27 cellular contexts compared by ENCODE assay signal in the genomic region with DNA sequence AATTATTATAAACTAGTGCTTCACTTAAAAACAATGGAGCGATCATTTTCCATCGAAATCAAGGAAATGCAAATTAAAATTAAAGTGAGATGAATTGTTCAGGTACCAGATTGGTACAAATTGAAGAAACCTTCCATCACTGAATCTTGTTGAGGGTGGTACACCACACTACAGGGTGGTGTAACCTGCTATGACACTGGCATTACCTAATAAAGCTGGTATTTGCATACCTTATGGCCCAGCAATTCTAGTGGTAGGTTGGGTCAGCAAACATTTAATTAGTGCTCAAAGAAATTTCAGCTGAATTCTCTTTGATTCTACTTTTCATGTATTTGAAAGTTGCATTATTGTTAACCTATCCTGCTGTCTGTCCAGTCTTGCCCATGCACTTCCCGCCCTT. TPM values are rescaled to one million over a fixed set of nuclear protein-coding genes. Genes with fewer than 3 reads are reported as not detected.
A peak's percentile ranks its signal among the peaks of the same experiment; 100 is the strongest.
DNase-seq lines count a peak whose midpoint lies in the region; ATAC-seq, FAIRE-seq and TF ChIP-seq lines count a peak whose summit lies in the region.
"Had no signal": no experiment of that assay in that cellular context is flagged by ENCODE, and none has a peak within 500 bp of the region (broad histone marks: within the 10 kb centered on the region; RNA-seq: fewer than 3 reads in every experiment).

No MANE protein-coding gene starts in this region.

- H3K27ac ChIP-seq in Karpas-422 (ENCODE audit: low read length) (peak overlapping the region; percentile 51; the same call in 1 of the 2 replicates), left lung (no peak overlapping the region), smooth muscle cell (ENCODE audit: low read depth) (peak overlapping the region; percentile 15), A673 (ENCODE audit: low read depth, low read length, poor library complexity, severe bottlenecking) (no peak overlapping the region), pancreas (no peak overlapping the region)
- H3K27ac ChIP-seq: BLaER1 treated with 17β-estradiol and CSF1 and Interleukin-3, amounts not matched to agents 10 nM and 100 nM; GM23248; SJCRH30 had no signal

- BruUV-seq in A673 (replicated peaks; lab: Mats Ljungman, UMichigan): no TSS peak

- DNase-seq in Karpas-422: no peak
- peak; percentile 8 for DNase-seq in bronchial epithelial cell (ENCODE audit: low read depth)
- no peak for DNase-seq in left lung
- no peak for DNase-seq in smooth muscle cell (lab: John Stamatoyannopoulos, UW; ENCODE audit: unreplicated experiment)
- DNase-seq in A673 (ENCODE audit: low spot score): no peak
- DNase-seq in activated CD4-positive, alpha-beta T cell treated with anti-CD3 and anti-CD28 coated beads, Interleukin-2, amount 50 U/mL, for 48 hours: no peak
- no peak for DNase-seq in pancreas
- DNase-seq: AML-193; CD4-positive, alpha-beta memory T cell; COR-L47; GM23248; H7; KBM-7; MG63; NCI-H1105 treated with DMSO at 0.1 percent for 48 hours; NCI-H2029; NCI-H446; NCI-H524 treated with DMSO at 0.1 percent for 48 hours; NCI-H774; SJCRH30 had no signal

- TF ChIP-seq CTCF in bronchial epithelial cell (IDR thresholded peaks at IDR 0.05; ENCODE audit: insufficient read depth, low read length, severe bottlenecking) (no peak), left lung (IDR thresholded peaks at IDR 0.05) (no peak), smooth muscle cell (IDR thresholded peaks at IDR 0.05; ENCODE audit: borderline replicate concordance, insufficient read depth, poor library complexity, severe bottlenecking) (no peak), A673 (conservative IDR thresholded peaks at IDR 0.05; ENCODE audit: low read depth, low read length) (no peak), pancreas (IDR thresholded peaks at IDR 0.05) (no peak)

- H3K4me1 ChIP-seq in Karpas-422 (ENCODE audit: low read length) (peaks cover 26% of the 10 kb centered on the region), left lung (no peaks in the 10 kb centered on the region), smooth muscle cell (ENCODE audit: low read depth) (no peaks in the 10 kb centered on the region), A673 (ENCODE audit: insufficient read depth, low read length, poor library complexity, severe bottlenecking) (no peaks in the 10 kb centered on the region), pancreas (no peaks in the 10 kb centered on the region)
- H3K4me1 ChIP-seq: SJCRH30 had no signal

- H3F3A ChIP-seq in smooth muscle cell (ENCODE audit: low read depth): no peaks in the 10 kb centered on the region

- no peaks in the 10 kb centered on the region for H3K9me2 ChIP-seq in Karpas-422 (replicated peaks; ENCODE audit: insufficient read depth, low read length)

- peaks cover 15% of the 10 kb centered on the region; the same call in 1 of the 2 replicates for H4K20me1 ChIP-seq in Karpas-422 (ENCODE audit: insufficient read depth, low read depth, low read length)
- peaks cover 91% of the 10 kb centered on the region for H4K20me1 ChIP-seq in smooth muscle cell (ENCODE audit: low read depth)

- CTCF ChIA-PET in A673 (lab: Charles Lee): no interaction called here

- H3K9me3 ChIP-seq in Karpas-422 (ENCODE audit: low read length): no peaks in the 10 kb centered on the region
- H3K9me3 ChIP-seq in left lung: no peaks in the 10 kb centered on the region
- H3K9me3 ChIP-seq in smooth muscle cell (replicated peaks; ENCODE audit: low read depth): no peaks in the 10 kb centered on the region
- H3K9me3 ChIP-seq in A673 (ENCODE audit: low read depth, low read length, poor library complexity, severe bottlenecking): no peaks in the 10 kb centered on the region
- no peaks in the 10 kb centered on the region for H3K9me3 ChIP-seq in pancreas
- H3K9me3 ChIP-seq: BLaER1 treated with 17β-estradiol and CSF1 and Interleukin-3, amounts not matched to agents 10 nM and 100 nM; MG63; SJCRH30 had no signal

- H3K79me2 ChIP-seq in Karpas-422 (ENCODE audit: low read length) (peaks cover 90% of the 10 kb centered on the region), smooth muscle cell (ENCODE audit: low read depth) (peaks cover 89% of the 10 kb centered on the region)

- intact Hi-C loops in left lung (cut with DNase I): no loop called here
- intact Hi-C loops in A673 (cut with micrococcal nuclease; ENCODE audit: unreplicated experiment): no loop called here
- intact Hi-C loops in pancreas (cut with DNase I): no loop called here

- 97% methylated on average over 3 of the region's 3 CpGs for WGBS in smooth muscle cell (ENCODE audit: low lambda C conversion rate)
- WGBS in pancreas, 2 donors: 98 to 99% methylated on average over 3 of the region's 3 CpGs

- FAIRE-seq in bronchial epithelial cell (lab: Jason Lieb, UNC) (no peak), pancreas (lab: Jason Lieb, UNC) (no peak)
- FAIRE-seq: A204.1, G401.6, GM12891 had no signal

- H3K27me3 ChIP-seq in Karpas-422 (ENCODE audit: low read length) (no peaks in the 10 kb centered on the region), bronchial epithelial cell (ENCODE audit: control insufficient read depth, insufficient read depth, low read length) (no peaks in the 10 kb centered on the region), left lung (no peaks in the 10 kb centered on the region), smooth muscle cell (ENCODE audit: low read depth) (no peaks in the 10 kb centered on the region), A673 (replicated peaks; ENCODE audit: insufficient read depth, low read depth, low read length, poor library complexity) (no peaks in the 10 kb centered on the region), pancreas (no peaks in the 10 kb centered on the region)
- H3K27me3 ChIP-seq: BLaER1 treated with 17β-estradiol and CSF1 and Interleukin-3, amounts not matched to agents 10 nM and 100 nM; MG63; SJCRH30 had no signal

- 0 out of 2 replicates have a peak overlapping the region, but pooled peaks have one; percentile 8 for H3K9ac ChIP-seq in Karpas-422 (ENCODE audit: low read length)
- H3K9ac ChIP-seq in smooth muscle cell (ENCODE audit: low read depth): no peak overlapping the region
- H3K9ac ChIP-seq: BLaER1 treated with 17β-estradiol and CSF1 and Interleukin-3, amounts not matched to agents 10 nM and 100 nM; GM23248 had no signal

- POLR2A ChIA-PET in A673 (lab: Charles Lee; ENCODE audit: low non-redundant PET): no interaction called here

- H3K4me2 ChIP-seq in Karpas-422 (ENCODE audit: low read depth, low read length, poor library complexity, severe bottlenecking) (no peak overlapping the region), smooth muscle cell (no peak overlapping the region)
- H3K4me2 ChIP-seq: BLaER1 treated with 17β-estradiol and CSF1 and Interleukin-3, amounts not matched to agents 10 nM and 100 nM had no signal

- H2AFZ ChIP-seq in Karpas-422 (ENCODE audit: low read length): no peak overlapping the region
- H2AFZ ChIP-seq in smooth muscle cell (ENCODE audit: low read depth): no peak overlapping the region
- H2AFZ ChIP-seq: GM23248 had no signal

- ATAC-seq in left lung (peak; percentile 63), GM19467 (IDR thresholded peaks at IDR 0.05; ENCODE audit: unreplicated experiment) (no peak), pancreas (no peak)
- ATAC-seq: Right ventricle myocardium inferior, SK-N-SH treated with all-trans-retinoic acid at 6 μM for 48 hours had no signal

- H3K4me3 ChIP-seq in Karpas-422 (ENCODE audit: low read length) (no peak overlapping the region), bronchial epithelial cell (ENCODE audit: low read depth, low read length) (no peak overlapping the region), left lung (no peak overlapping the region), smooth muscle cell (no peak overlapping the region), A673 (ENCODE audit: low read depth, low read length, poor library complexity, severe bottlenecking) (no peak overlapping the region), pancreas (no peak overlapping the region)
- H3K4me3 ChIP-seq: BLaER1 treated with 17β-estradiol and CSF1 and Interleukin-3, amounts not matched to agents 10 nM and 100 nM; GM23248; MG63; SJCRH30 had no signal

- H3K36me3 ChIP-seq in Karpas-422 (ENCODE audit: insufficient read depth, low read length) (peaks cover 33% of the 10 kb centered on the region; the same call in 1 of the 2 replicates), bronchial epithelial cell (ENCODE audit: control insufficient read depth, insufficient read depth, low read length) (peaks cover 3% of the 10 kb centered on the region), left lung (peaks cover 0 to 38% of the 10 kb centered on the region in 2 donors), smooth muscle cell (ENCODE audit: low read depth) (peaks cover 4% of the 10 kb centered on the region), A673 (ENCODE audit: insufficient read depth, low read length, poor library complexity, severe bottlenecking) (no peaks in the 10 kb centered on the region), pancreas (no peaks in the 10 kb centered on the region)

RNA-seq across cellular contexts. Expression of gene TIGAR, which starts 9.2 kb away (rescaled TPM):
- total RNA-seq in Karpas-422 (2014; rRNA removed; shearing (Covaris generic); ENCODE audit: low replicate concordance): 4.8 and 9.0 TPM in 2 replicates
- total RNA-seq in bronchial epithelial cell (10.0 and 11.8 TPM in 2 replicates), left lung (10 to 100 TPM; 19.8 to 21.4 TPM), smooth muscle cell (21.0 and 21.6 TPM in 2 replicates), A673 (2021) (11.6 and 15.5 TPM in 2 replicates), pancreas (1 to 10 TPM in 5 of 6 donors, under 1 TPM in 1; 0.51 to 5.5 (median 1.8) TPM)
- polyA plus RNA-seq in smooth muscle cell (26.1 and 36.0 TPM in 2 replicates), pancreas (1 to 10 TPM; 1.4 to 2.3 TPM)

RNA-seq across cellular contexts. Expression of gene FGF23, which starts 49.3 kb away (rescaled TPM):
- not detected in 2 replicates for total RNA-seq in Karpas-422 (2014; rRNA removed; shearing (Covaris generic); ENCODE audit: low replicate concordance)
- total RNA-seq in bronchial epithelial cell: not detected in 2 replicates
- not detected for total RNA-seq in left lung
- not detected in 2 replicates for total RNA-seq in smooth muscle cell
- not detected in 2 replicates for polyA plus RNA-seq in smooth muscle cell
- not detected in 2 replicates for total RNA-seq in A673 (2021)
- total RNA-seq in pancreas: not detected
- not detected for polyA plus RNA-seq in pancreas
- total RNA-seq: CD4-positive, alpha-beta memory T cell; GM23248; Right ventricle myocardium inferior had no signal
- polyA plus RNA-seq: CD4-positive, alpha-beta memory T cell; GM23248 had no signal

RNA-seq across cellular contexts. Expression of gene CCND2, which starts 56.6 kb away (rescaled TPM):
- total RNA-seq in Karpas-422 (2014; rRNA removed; shearing (Covaris generic); ENCODE audit: low replicate concordance): 0.14 and 1.4 TPM in 2 replicates
- total RNA-seq in bronchial epithelial cell (115 and 123 TPM in 2 replicates), left lung (100 to 1,000 TPM; 101 to 203 TPM), smooth muscle cell (462 and 556 TPM in 2 replicates), A673 (2021) (2.0 and 2.6 TPM in 2 replicates), pancreas (10 to 100 TPM; 51.5 to 75.6 (median 63.5) TPM)
- polyA plus RNA-seq in smooth muscle cell (280 and 356 TPM in 2 replicates), pancreas (1 to 10 TPM; 6.3 to 9.1 TPM)

Comparison
In these comparisons a context has a peak if more than half of its experiments do, and no peak if none do; other contexts are left out.
1. H3K27ac ChIP-seq: peak in Karpas-422 (single experiment) and smooth muscle cell (single experiment); none in left lung (0 of 2), A673 (single experiment) and pancreas (0 of 4).
2. RNA of gene CCND2, which starts 56.6 kb away (total RNA-seq): 462 to 556 TPM in smooth muscle cell, 101 to 203 TPM in left lung, 115 to 123 TPM in bronchial epithelial cell and 51.5 to 75.6 TPM in pancreas; 2.0 to 2.6 TPM in A673 and 0.14 to 1.4 TPM in Karpas-422; every median in the first group is over 10 times any median in the second.